In genomic region chr4:174318829-174319764, GRCh38 we compare ENCODE assay signal across 9 cellular contexts. TPM values are rescaled to one million over a fixed set of nuclear protein-coding genes. Genes with fewer than 3 reads are reported as not detected.
DNase-seq lines count a peak whose midpoint lies in the region; ATAC-seq and TF ChIP-seq lines count a peak whose summit lies in the region.
"Had no signal": no experiment of that assay in that cellular context is flagged by ENCODE, and none has a peak within 500 bp of the region (broad histone marks: within the 10 kb centered on the region; RNA-seq: fewer than 3 reads in every experiment).

No MANE protein-coding gene starts in this region.

- TF ChIP-seq EP300 in SK-N-SH (IDR thresholded peaks at IDR 0.05; ENCODE audit: borderline replicate concordance in 1 of 2, low read depth in 1 of 2, low read length in 1 of 2) = no peak

- H3K27ac ChIP-seq in SK-N-SH (ENCODE audit: low read depth in 2 of 2, low read length in 1 of 2) = peak overlapping the region in 1 of 2 experiments; percentile 68; a peak in 2 of 4 replicates
- H3K27ac ChIP-seq in thoracic aorta = no peak overlapping the region

- H3K79me2 ChIP-seq in SK-N-SH (ENCODE audit: insufficient read depth) = no peaks in the 10 kb centered on the region

- H3K4me1 ChIP-seq in SK-N-SH (ENCODE audit: control insufficient read depth in 1 of 2, insufficient read depth in 2 of 2, low read depth in 1 of 2, low read length in 1 of 2) (peaks cover 10% of the 10 kb centered on the region in 2 experiments; a peak in 3 of 4 replicates), thoracic aorta (ENCODE audit: control insufficient read depth in 1 of 2, low read depth in 2 of 2) (no peaks in the 10 kb centered on the region)

- no peaks in the 10 kb centered on the region for H3K36me3 Mint-ChIP-seq in HFFc6 (ENCODE audit: low read depth)

- H3K9me3 Mint-ChIP-seq in HFFc6 = no peaks in the 10 kb centered on the region
- H3K9me3 Mint-ChIP-seq: CD8-positive, alpha-beta memory T cell had no signal

- peak; percentile 7 for DNase-seq in DMS79 treated with DMSO at 0.1 percent for 48 hours (lab: John Stamatoyannopoulos, UW)
- DNase-seq in DMS79 (lab: John Stamatoyannopoulos, UW) = no peak
- DNase-seq in HFFc6 = peak; percentile 35
- peak; percentile 34 for DNase-seq in SK-N-SH
- peak; percentile 48 for DNase-seq in glomerular visceral epithelial cell (ENCODE audit: extremely low spot score)
- no peak for DNase-seq in thoracic aorta (ENCODE audit: low spot score)
- no peak for DNase-seq in GOT3 (lab: John Stamatoyannopoulos, UW)
- no peak for DNase-seq in stimulated activated CD4-positive, alpha-beta T cell treated with anti-CD3 and anti-CD28 coated beads, Interleukin-4, amount 100 ng/mL, for 4 hours

- WGBS in SK-N-SH (ENCODE audit: low lambda C conversion rate) = 54% methylated on average over 8 of the region's 8 CpGs

- POLR2A ChIA-PET in SK-N-SH (lab: Yijun Ruan, JAX) = interaction anchor here (0.7 kb wide), 1 partner anchor 183 kb away, joined by 3 read pairs; no protein-coding TSS in a partner anchor

- H3K36me3 ChIP-seq in SK-N-SH (replicated peaks in 1 of 2; ENCODE audit: control insufficient read depth in 1 of 2, insufficient read depth in 2 of 2, low read length in 1 of 2) = peaks cover 8 to 21% of the 10 kb centered on the region in 2 experiments
- H3K36me3 ChIP-seq in thoracic aorta = peaks cover 3% of the 10 kb centered on the region

- H3K9ac ChIP-seq in SK-N-SH = no peak overlapping the region

- no peaks in the 10 kb centered on the region for H4K20me1 ChIP-seq in SK-N-SH (ENCODE audit: insufficient read depth)

- no peak overlapping the region for H3K27ac Mint-ChIP-seq in HFFc6
- H3K27ac Mint-ChIP-seq: CD8-positive, alpha-beta memory T cell had no signal

- H3K4me2 ChIP-seq in SK-N-SH = no peak overlapping the region

- H2AFZ ChIP-seq in SK-N-SH (ENCODE audit: low read depth) = no peak overlapping the region; the same call in 1 of the 2 replicates

- H3K4me3 ChIP-seq in SK-N-SH (ENCODE audit: low read depth in 2 of 2, low read length in 1 of 2) = no peak overlapping the region
- H3K4me3 ChIP-seq in thoracic aorta = no peak overlapping the region

- no peaks in the 10 kb centered on the region for H3K9me3 ChIP-seq in SK-N-SH
- no peaks in the 10 kb centered on the region for H3K9me3 ChIP-seq in thoracic aorta

- no peaks in the 10 kb centered on the region; the same call in 1 of the 2 replicates for H3K27me3 Mint-ChIP-seq in HFFc6 (ENCODE audit: insufficient read depth)
- H3K27me3 Mint-ChIP-seq: CD8-positive, alpha-beta memory T cell had no signal

- peaks cover 32% of the 10 kb centered on the region for H3K4me1 Mint-ChIP-seq in HFFc6 (ENCODE audit: low read depth)
- H3K4me1 Mint-ChIP-seq: CD8-positive, alpha-beta memory T cell had no signal

- H3K4me3 Mint-ChIP-seq in HFFc6 = no peak overlapping the region
- H3K4me3 Mint-ChIP-seq: CD8-positive, alpha-beta memory T cell had no signal

- H3K27me3 ChIP-seq in SK-N-SH (ENCODE audit: insufficient read depth) (no peaks in the 10 kb centered on the region), thoracic aorta (replicated peaks; ENCODE audit: insufficient read depth) (no peaks in the 10 kb centered on the region)

- ATAC-seq in thoracic aorta (ENCODE audit: insufficient number of reproducible peaks, low FRiP score, low read depth) = no peak

- peak; percentile 84 for TF ChIP-seq RAD21 in SK-N-SH (IDR thresholded peaks at IDR 0.05; ENCODE audit: low read length)

- no peaks in the 10 kb centered on the region for H3K9me2 ChIP-seq in SK-N-SH

- peak; percentile 95 for TF ChIP-seq CTCF in HFFc6 (IDR thresholded peaks at IDR 0.05)
- TF ChIP-seq CTCF in SK-N-SH (IDR thresholded peaks at IDR 0.05) = peak; percentile 93
- peak; percentile 53 for TF ChIP-seq CTCF in thoracic aorta (IDR thresholded peaks at IDR 0.05)

- CTCF ChIA-PET in SK-N-SH (lab: Yijun Ruan, JAX) = interaction anchor here (0.6 to 2.9 kb wide), 46 partner anchors 9 to 899 kb away, joined by 3 to 11 read pairs (median 4); no protein-coding TSS in a partner anchor

- H3F3A ChIP-seq in SK-N-SH (replicated peaks; ENCODE audit: insufficient read depth) = peaks cover 5% of the 10 kb centered on the region

TF ChIP-seq in SK-N-SH, 30 proteins besides CTCF, POLR2A, EP300 and RAD21:
- peak; percentile 41; the same call in 1 of the 2 replicates for TF ChIP-seq SMC3 (IDR thresholded peaks at IDR 0.05; ENCODE audit: low read depth, low read length)
- TF ChIP-seq RCOR1 (IDR thresholded peaks at IDR 0.05; ENCODE audit: low read length) = no peak

RNA-seq across cellular contexts. Expression of gene CEP44, which starts 35.4 kb away (rescaled TPM):
- total RNA-seq in HFFc6 (2021; fragmentation: NEBNext Ultra II Directional; extraction: Animal tissue kit (Norgen Biotek cat#: 25700)) = 1 to 10 TPM; 7.6 to 8.8 (median 8.2) TPM
- 3.8 and 7.3 TPM in 2 replicates for polyA plus RNA-seq in SK-N-SH (2012; rRNA removed)
- 5.0 and 5.4 TPM in 2 replicates for polyA plus RNA-seq in SK-N-SH (2012; cell fraction: cytosol; rRNA removed)
- polyA plus RNA-seq in SK-N-SH (2012; cell fraction: nucleus; rRNA removed) = 7.8 and 16.3 TPM in 2 replicates
- 10 to 100 TPM; 15.3 to 18.2 TPM for total RNA-seq in thoracic aorta

RNA-seq across cellular contexts. Expression of gene FBXO8, which starts 35.6 kb away (rescaled TPM):
- total RNA-seq in HFFc6 (2021; fragmentation: NEBNext Ultra II Directional; extraction: Animal tissue kit (Norgen Biotek cat#: 25700)) = 10 to 100 TPM; 15.4 to 22.2 (median 21.5) TPM
- 16.0 and 21.4 TPM in 2 replicates for polyA plus RNA-seq in SK-N-SH (2012; rRNA removed)
- 21.7 and 21.9 TPM in 2 replicates for polyA plus RNA-seq in SK-N-SH (2012; cell fraction: cytosol; rRNA removed)
- polyA plus RNA-seq in SK-N-SH (2012; cell fraction: nucleus; rRNA removed) = 8.5 and 10.4 TPM in 2 replicates
- total RNA-seq in thoracic aorta = 10 to 100 TPM; 19.6 to 25.5 TPM

Comparison
In these comparisons a context has a peak if more than half of its experiments do, and no peak if none do; other contexts are left out.
1. DNase-seq: peak in DMS79 treated with DMSO at 0.1 percent for 48 hours (single experiment), HFFc6 (single experiment), SK-N-SH (single experiment) and glomerular visceral epithelial cell (single experiment); none in DMS79 (single experiment), thoracic aorta (single experiment), GOT3 (single experiment) and stimulated activated CD4-positive, alpha-beta T cell treated with anti-CD3 and anti-CD28 coated beads, Interleukin-4, amount 100 ng/mL, for 4 hours (0 of 2).
2. Peak in every context shown above with its lines, with median percentiles within 50 percentile points of each other: CTCF ChIP-seq.